ENCODE assay signal across 18 cellular contexts in genomic region chr7:27607210-27607606, GRCh38. TPM values are rescaled to one million over a fixed set of nuclear protein-coding genes. Genes with fewer than 3 reads are reported as not detected.
DNase-seq lines count a peak whose midpoint lies in the region; ATAC-seq, FAIRE-seq and TF ChIP-seq lines count a peak whose summit lies in the region.
"Had no signal": no experiment of that assay in that cellular context is flagged by ENCODE, and none has a peak within 500 bp of the region (broad histone marks: within the 10 kb centered on the region; RNA-seq: fewer than 3 reads in every experiment).

No MANE protein-coding gene starts in this region.

- H3K4me3 ChIP-seq in RWPE2 (ENCODE audit: severe bottlenecking) (no peak overlapping the region), HepG2 (replicated peaks in 1 of 3; ENCODE audit: insufficient read depth in 1 of 3, low read depth in 2 of 3, low read length in 3 of 3) (no peak overlapping the region), Caco-2 (ENCODE audit: low read depth, low read length) (no peak overlapping the region)

- no peaks in the 10 kb centered on the region for H3K4me1 Mint-ChIP-seq in Caco-2 (ENCODE audit: low read depth, unreplicated experiment)

- no peak overlapping the region for H3K27ac Mint-ChIP-seq in Caco-2 (ENCODE audit: unreplicated experiment)
- H3K27ac Mint-ChIP-seq: CD4-positive, alpha-beta T cell had no signal

- no peak for TF ChIP-seq CTCF in RWPE2 (IDR thresholded peaks at IDR 0.05; ENCODE audit: poor library complexity, severe bottlenecking)
- no peak for TF ChIP-seq CTCF in HepG2 (CRISPR knock-in tag; IDR thresholded peaks at IDR 0.05)
- no peak for TF ChIP-seq CTCF in Caco-2 (IDR thresholded peaks at IDR 0.05; ENCODE audit: insufficient read depth in 1 of 2, low read depth in 1 of 2, low read length in 1 of 2, severe bottlenecking in 1 of 2, unreplicated experiment in 1 of 2)

- H2AFZ ChIP-seq in HepG2 (ENCODE audit: low read length): no peak overlapping the region

- 79% methylated on average over 11 of the region's 11 CpGs for WGBS in HepG2 (ENCODE audit: low lambda C conversion rate)

- no peak for TF ChIP-seq RAD21 in HepG2 (CRISPR knock-in tag; IDR thresholded peaks at IDR 0.05)

- no peak overlapping the region for H3K4me3 Mint-ChIP-seq in Caco-2 (ENCODE audit: unreplicated experiment)
- H3K4me3 Mint-ChIP-seq: CD4-positive, alpha-beta T cell had no signal

- DNase-seq in H4 (ENCODE audit: low spot score) (peak; percentile 54), RWPE2 (ENCODE audit: low spot score) (no peak), HepG2 (ENCODE audit: low spot score) (no peak), AML-193 (lab: John Stamatoyannopoulos, UW) (no peak), NCI-H1105 (lab: John Stamatoyannopoulos, UW) (no peak), Caco-2 (no peak)
- no peak for DNase-seq in activated CD4-positive, alpha-beta T cell treated with anti-CD3 and anti-CD28 coated beads, Interleukin-2, amount 50 U/mL, for 4 hours
- DNase-seq: BE2C; CD4-positive, alpha-beta T cell; DMS153; GDM1; NCI-H1694; NCI-H2081 treated with DMSO at 0.1 percent for 48 hours; NCI-H446 treated with DMSO at 0.1 percent for 48 hours; NK-92 treated with Interleukin-12 subunit alpha and Interleukin-12 subunit beta, amount 100 ng/mL, for 24 hours; SHP77 had no signal

- H3K27me3 ChIP-seq in RWPE2 (ENCODE audit: insufficient read depth, poor library complexity, severe bottlenecking) (no peaks in the 10 kb centered on the region), HepG2 (ENCODE audit: control insufficient read depth in 1 of 2, insufficient read depth in 2 of 2, low read length in 2 of 2) (no peaks in the 10 kb centered on the region), Caco-2 (replicated peaks; ENCODE audit: control insufficient read depth, insufficient read depth, low read length) (no peaks in the 10 kb centered on the region)
- H3K27me3 ChIP-seq: BE2C had no signal

- POLR2A ChIA-PET in HepG2 (lab: Yijun Ruan, JAX): interaction anchor here (3.0 kb wide), 1 partner anchor 10 kb away, joined by 27 read pairs; no protein-coding TSS in a partner anchor
- POLR2A ChIA-PET in Caco-2 (lab: Charles Lee): no interaction called here

- H3K79me2 ChIP-seq in HepG2 (ENCODE audit: insufficient read depth, low read length): no peaks in the 10 kb centered on the region

- H3K36me3 Mint-ChIP-seq in Caco-2 (ENCODE audit: insufficient read depth, unreplicated experiment): no peaks in the 10 kb centered on the region

- H3K9me3 ChIP-seq in RWPE2 (ENCODE audit: severe bottlenecking) (no peaks in the 10 kb centered on the region), HepG2 (ENCODE audit: low read length) (no peaks in the 10 kb centered on the region), Caco-2 (no peaks in the 10 kb centered on the region)
- H3K9me3 ChIP-seq: BE2C had no signal

- in situ Hi-C loops in HepG2 (cut with HindIII; ENCODE audit: extremely low pct_ligation_motif_present, low pct_unique_long_range_greater_than_20kb): no loop called here

- no TSS peak for BruUV-seq in HepG2 (replicated peaks; lab: Mats Ljungman, UMichigan)
- no TSS peak for BruUV-seq in Caco-2 (replicated peaks; lab: Mats Ljungman, UMichigan)

- H3K9ac ChIP-seq in HepG2 (ENCODE audit: insufficient read depth, low read depth, low read length): no peak overlapping the region

- TF ChIP-seq EP300 in HepG2 (IDR thresholded peaks at IDR 0.05; ENCODE audit: low read depth in 2 of 2, low read length in 2 of 2) (no peak), HepG2 (CRISPR knock-in tag; IDR thresholded peaks at IDR 0.05; ENCODE audit: borderline replicate concordance) (no peak)

- CTCF ChIA-PET in HepG2 (lab: Yijun Ruan, JAX; ENCODE audit: low intra/inter-chr PET ratio, low total read pairs) (no interaction called here), Caco-2 (lab: Charles Lee) (interaction anchor here (0.9 to 2.7 kb wide), 3 partner anchors 55 to 411 kb away, joined by 4 to 24 read pairs (median 4); no protein-coding TSS in a partner anchor)

- H4K20me1 ChIP-seq in HepG2 (ENCODE audit: insufficient read depth, low read length): no peaks in the 10 kb centered on the region

- H3K4me1 ChIP-seq in RWPE2 (ENCODE audit: insufficient read depth, poor library complexity, severe bottlenecking) (peaks cover 57% of the 10 kb centered on the region), HepG2 (ENCODE audit: insufficient read depth, low read length) (peaks cover 51% of the 10 kb centered on the region), Caco-2 (peaks cover 33% of the 10 kb centered on the region)

- H3K9me3 Mint-ChIP-seq in Caco-2 (ENCODE audit: unreplicated experiment): no peaks in the 10 kb centered on the region
- H3K9me3 Mint-ChIP-seq: CD4-positive, alpha-beta T cell had no signal

- FAIRE-seq in HepG2 (lab: Jason Lieb, UNC): no peak
- FAIRE-seq: H1, HTR-8/SVneo had no signal

- no peaks in the 10 kb centered on the region for H3K27me3 Mint-ChIP-seq in Caco-2 (ENCODE audit: insufficient read depth, unreplicated experiment)
- H3K27me3 Mint-ChIP-seq: CD4-positive, alpha-beta T cell had no signal

- H3K36me3 ChIP-seq in RWPE2 (ENCODE audit: low read depth) (0 out of 2 replicates have a peak, but pooled peaks cover 4% of the 10 kb centered on the region), HepG2 (replicated peaks in 1 of 2; ENCODE audit: control insufficient read depth in 1 of 2, insufficient read depth in 2 of 2, low read length in 2 of 2) (no peaks in the 10 kb centered on the region; a peak in 1 of 5 replicates), Caco-2 (ENCODE audit: control insufficient read depth, insufficient read depth, low read length) (no peaks in the 10 kb centered on the region)
- H3K36me3 ChIP-seq: BE2C had no signal

- H3K27ac ChIP-seq in RWPE2 (ENCODE audit: poor library complexity, severe bottlenecking) (peak overlapping the region; percentile 69), HepG2 (ENCODE audit: extremely low read length, insufficient read depth, low read length) (peak overlapping the region; percentile 70)

- ATAC-seq in RWPE2 (ENCODE audit: low read depth) (no peak), HepG2 (no peak)

- intact Hi-C loops in HepG2 (cut with micrococcal nuclease; ENCODE audit: unreplicated experiment): loop anchor here (10.0 kb wide), 1 partner anchor 412 kb away; no protein-coding TSS in a partner anchor
- intact Hi-C loops in Caco-2 (cut with micrococcal nuclease; ENCODE audit: unreplicated experiment): loop anchor here (5.0 kb wide), 1 partner anchor 55 kb away; the partner anchor contains the start of gene HIBADH

- no peak for TF ChIP-seq POLR2A in HepG2 (IDR thresholded peaks at IDR 0.05; ENCODE audit: insufficient read depth in 1 of 2, low read depth in 2 of 2, low read length in 2 of 2)

- peak overlapping the region; percentile 57; the same call in 1 of the 2 replicates for H3K4me2 ChIP-seq in HepG2 (ENCODE audit: low read depth, low read length)

TF ChIP-seq in HepG2, 621 proteins besides CTCF, POLR2A, EP300 and RAD21:
- no peak for TF ChIP-seq POLR2AphosphoS2 (IDR thresholded peaks at IDR 0.05; ENCODE audit: low read depth, low read length)
- TF ChIP-seq CHD4 (IDR thresholded peaks at IDR 0.05; ENCODE audit: borderline replicate concordance, low read length): peak; percentile 79; the same call in 1 of the 2 replicates
- 0 out of 2 replicates have a peak, but pooled peaks have one; percentile 6 for TF ChIP-seq NCOR1 (IDR thresholded peaks at IDR 0.05; ENCODE audit: borderline replicate concordance, low read length)

RNA-seq across cellular contexts. Expression of gene HIBADH, which starts 55.5 kb away (rescaled TPM):
- 149 and 171 TPM in 2 replicates for total RNA-seq in H4 (2014; rRNA removed; shearing (Covaris generic))
- 59.5 and 75.2 TPM in 2 replicates for total RNA-seq in HepG2 (2016; rRNA removed; fragmentation: Illumina TruSeq; extraction: Trizol)
- total RNA-seq in HepG2 (2016; cell fraction: cytosol; rRNA removed; fragmentation: Illumina TruSeq; extraction: Trizol; ENCODE audit: low read depth): 18.4 and 19.7 TPM in 2 replicates
- 58.9 and 80.7 TPM in 2 replicates for total RNA-seq in HepG2 (2016; cell fraction: insoluble cytoplasmic fraction; rRNA removed; fragmentation: Illumina TruSeq; extraction: Trizol)
- total RNA-seq in HepG2 (2016; cell fraction: membrane; rRNA removed; fragmentation: Illumina TruSeq; extraction: Trizol): 28.1 and 29.5 TPM in 2 replicates
- total RNA-seq in HepG2 (2016; cell fraction: nucleus; rRNA removed; fragmentation: Illumina TruSeq; extraction: Trizol): 35.3 and 35.9 TPM in 2 replicates
- 38.3 and 49.9 TPM in 2 replicates for polyA plus RNA-seq in HepG2 (2011; rRNA removed)
- polyA plus RNA-seq in HepG2 (2011; cell fraction: cytosol; rRNA removed): 33.7 and 40.2 TPM in 2 replicates
- 11.1 and 14.5 TPM in 2 replicates for polyA plus RNA-seq in HepG2 (2011; cell fraction: nucleus; rRNA removed)
- polyA plus RNA-seq in HepG2 (2012): 25.4 and 35.3 TPM in 2 replicates
- 9.2 and 10.5 TPM in 2 replicates for polyA plus RNA-seq in HepG2 (2016; cell fraction: cytosol; fragmentation: Illumina TruSeq; extraction: Trizol; ENCODE audit: low read depth)
- polyA plus RNA-seq in HepG2 (2016; cell fraction: insoluble cytoplasmic fraction; fragmentation: Illumina TruSeq; extraction: Trizol; ENCODE audit: low read depth): 92.1 and 102 TPM in 2 replicates
- polyA plus RNA-seq in HepG2 (2016; cell fraction: membrane; fragmentation: Illumina TruSeq; extraction: Trizol; ENCODE audit: low read depth): 20.4 and 23.5 TPM in 2 replicates
- polyA plus RNA-seq in HepG2 (2016; cell fraction: nucleus; fragmentation: Illumina TruSeq; extraction: Trizol; ENCODE audit: insufficient read depth, low read depth): 41.6 and 44.3 TPM in 2 replicates
- polyA minus RNA-seq in HepG2 (2011; rRNA and poly(A)+ RNA removed; ENCODE audit: low replicate concordance): 16.6 and 21.9 TPM in 2 replicates
- polyA minus RNA-seq in HepG2 (2011; cell fraction: cytosol; rRNA and poly(A)+ RNA removed): 15.9 and 16.9 TPM in 2 replicates
- polyA minus RNA-seq in HepG2 (2011; cell fraction: nucleus; rRNA and poly(A)+ RNA removed): 23.2 and 25.1 TPM in 2 replicates
- 33.7 and 37.3 TPM in 2 replicates for total RNA-seq in Caco-2 (2022)
